1 cellular context compared by ENCODE assay signal in genomic region chr20:47985092-47985850, GRCh38.
TF ChIP-seq lines count a peak whose summit lies in the region.

No MANE protein-coding gene starts in this region.

TF ChIP-seq in GM23338, 12 proteins besides CTCF, POLR2A, EP300 and RAD21 (continued from another document):
- TF ChIP-seq ETS1 (IDR thresholded peaks at IDR 0.05) (no peak), ZNF462 (CRISPR knock-in tag; IDR thresholded peaks at IDR 0.05) (no peak)
